In the genomic region with DNA sequence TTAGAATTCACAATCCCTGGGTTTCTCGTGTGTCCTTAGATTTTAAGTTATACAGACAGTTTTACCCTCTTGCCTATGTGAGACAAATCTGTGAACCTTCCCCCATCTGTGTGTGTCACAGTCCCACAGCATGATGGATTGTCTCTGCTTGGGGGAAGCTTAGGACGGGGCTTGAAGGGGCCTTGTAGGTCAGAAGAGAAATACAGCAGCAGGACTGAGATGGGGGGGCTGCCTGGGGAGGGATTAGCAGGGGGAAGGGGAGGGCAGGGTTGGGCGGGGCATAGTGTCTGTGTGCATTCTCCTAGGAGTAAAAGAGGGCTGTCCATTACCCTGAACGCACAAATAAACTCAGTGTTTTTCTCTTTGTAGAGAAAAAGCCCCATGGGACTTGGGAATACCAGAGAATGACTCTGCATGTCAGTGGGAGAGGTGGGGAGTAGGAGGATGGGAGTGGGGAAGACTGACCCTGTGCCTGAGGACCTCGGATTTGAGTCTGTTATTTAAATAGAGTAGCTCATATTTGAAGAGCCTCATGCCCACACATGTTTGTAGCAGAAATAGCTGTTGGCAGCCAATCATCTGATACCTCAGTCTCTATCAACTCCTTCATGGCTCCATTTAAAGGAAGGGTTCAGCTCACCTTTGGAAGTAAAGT, we compare ENCODE assay signal across 19 cellular contexts. TPM values are rescaled to one million over a fixed set of nuclear protein-coding genes. Genes with fewer than 3 reads are reported as not detected.
DNase-seq lines count a peak whose midpoint lies in the region; ATAC-seq, FAIRE-seq and TF ChIP-seq lines count a peak whose summit lies in the region.
"Had no signal": no experiment of that assay in that cellular context is flagged by ENCODE, and none has a peak within 500 bp of the region (broad histone marks: within the 10 kb centered on the region; RNA-seq: fewer than 3 reads in every experiment).

No MANE protein-coding gene starts in this region.

- peaks cover 52% of the 10 kb centered on the region for H3K27me3 ChIP-seq in left ventricle myocardium inferior (ENCODE audit: low read depth)
- H3K27me3 ChIP-seq in iPS-20b (ENCODE audit: insufficient read depth, low read length), result peaks cover 84% of the 10 kb centered on the region

- no peak for DNase-seq in left ventricle myocardium inferior
- no peak for DNase-seq in left cardiac atrium
- DNase-seq in NCI-H69 (lab: John Stamatoyannopoulos, UW), result peak; percentile 85
- no peak for DNase-seq in GM19239 (ENCODE audit: insufficient read length, low spot score)
- no peak for DNase-seq in hippocampal formation (lab: John Stamatoyannopoulos, UW)
- no peak for DNase-seq in HPDE6-E6E7 (ENCODE audit: extremely low spot score)
- no peak for DNase-seq in activated naive CD4-positive, alpha-beta T cell (lab: John Stamatoyannopoulos, UW)
- DNase-seq: activated CD4-positive, alpha-beta T cell treated with anti-CD3 and anti-CD28 coated beads for 36 hours; activated naive CD4-positive, alpha-beta T cell treated with Interleukin-2 at 50 U/mL for 16 hours; colonic mucosa; COR-L47; MM.1S; naive thymus-derived CD8-positive, alpha-beta T cell; SHP77 treated with DMSO at 0.1 percent for 48 hours had no signal

- ATAC-seq in left cardiac atrium, result no peak
- ATAC-seq: activated CD4-positive, alpha-beta T cell treated with anti-CD3 and anti-CD28 coated beads for 36 hours; naive thymus-derived CD8-positive, alpha-beta T cell had no signal

- H3K27ac ChIP-seq in left ventricle myocardium inferior (replicated peaks) (peak overlapping the region; percentile 68), iPS-20b (ENCODE audit: low read length) (no peak overlapping the region)
- H3K27ac ChIP-seq: colonic mucosa had no signal

- TF ChIP-seq CTCF in left ventricle myocardium inferior (IDR thresholded peaks at IDR 0.05; ENCODE audit: borderline replicate concordance), result no peak

- H3K36me3 ChIP-seq in left ventricle myocardium inferior, result no peaks in the 10 kb centered on the region
- peaks cover under 1% of the 10 kb centered on the region; the same call in 1 of the 2 replicates for H3K36me3 ChIP-seq in iPS-20b (ENCODE audit: insufficient read depth, low read depth, low read length)
- H3K36me3 ChIP-seq: colonic mucosa had no signal

- intact Hi-C loops in left ventricle myocardium inferior (cut with micrococcal nuclease) (loop anchor here (10.0 kb wide), 1 partner anchor 63 kb away; no protein-coding TSS in a partner anchor), left cardiac atrium (cut with DNase I) (loop anchor here in 1 of 2 donors (5.0 kb wide), 1 partner anchor 76 kb away; no protein-coding TSS in a partner anchor)

- H3K4me3 ChIP-seq in left ventricle myocardium inferior (no peak overlapping the region), iPS-20b (ENCODE audit: low read length) (peak overlapping the region; percentile 19; the same call in 1 of the 2 replicates)
- H3K4me3 ChIP-seq: colonic mucosa had no signal

- peak overlapping the region; percentile 9; the same call in 1 of the 2 replicates for H3K9ac ChIP-seq in iPS-20b (ENCODE audit: low read depth, low read length)

- H3K9me3 ChIP-seq in left ventricle myocardium inferior (replicated peaks), result no peaks in the 10 kb centered on the region
- H3K9me3 ChIP-seq in iPS-20b (ENCODE audit: insufficient read depth, low read depth, low read length), result no peaks in the 10 kb centered on the region
- H3K9me3 ChIP-seq: colonic mucosa had no signal

- H3K4me1 ChIP-seq in left ventricle myocardium inferior (peaks cover 76% of the 10 kb centered on the region), iPS-20b (ENCODE audit: insufficient read depth, low read length) (peaks cover 40% of the 10 kb centered on the region)
- H3K4me1 ChIP-seq: colonic mucosa had no signal

- FAIRE-seq in GM19239 (lab: Jason Lieb, UNC), result no peak
- FAIRE-seq: astrocyte, G401.6, GM12892, H54 had no signal

RNA-seq across cellular contexts. Expression of a gene that starts 16.4 kb away (rescaled TPM):
- 62.6 TPM for total RNA-seq in left ventricle myocardium inferior
- 10 to 100 TPM; 67.4 to 68.9 TPM for total RNA-seq in left cardiac atrium
